15 cellular contexts compared by ENCODE assay signal in the genomic region with DNA sequence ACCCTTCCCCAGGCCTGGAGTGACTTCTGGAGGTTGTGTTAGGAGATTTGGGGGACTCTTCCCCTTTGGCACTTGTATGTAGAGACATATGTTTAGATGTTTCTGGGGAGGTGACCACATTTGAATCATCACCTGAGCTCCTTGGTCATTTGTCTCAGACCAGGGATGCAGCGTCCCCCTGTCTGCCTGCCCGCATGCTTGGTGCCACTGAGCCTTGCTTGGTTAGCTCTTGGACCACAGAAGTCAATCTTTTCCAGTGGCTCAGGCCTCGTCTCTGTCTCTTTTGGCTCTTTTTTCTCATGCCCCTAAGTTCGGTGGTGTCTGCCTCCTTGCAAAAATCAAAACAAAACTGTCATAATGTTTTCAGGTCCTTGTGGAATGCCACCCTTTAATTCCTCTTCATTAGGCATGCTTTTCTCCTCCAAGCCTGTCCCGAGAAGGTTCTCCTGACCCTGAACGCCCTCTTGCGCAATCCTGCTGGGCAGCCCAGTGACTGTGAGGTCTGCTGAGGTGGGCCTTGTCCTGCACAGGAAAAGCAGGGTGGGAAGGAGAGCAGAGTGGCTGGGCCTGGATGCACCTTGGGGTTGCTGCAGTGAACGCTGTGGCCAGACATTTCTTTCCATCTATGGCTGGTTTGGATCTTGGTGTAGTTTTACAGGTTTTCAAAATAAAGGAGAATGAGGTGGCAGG. TPM values are rescaled to one million over a fixed set of nuclear protein-coding genes. Genes with fewer than 3 reads are reported as not detected.
A peak's percentile ranks its signal among the peaks of the same experiment; 100 is the strongest.
DNase-seq lines count a peak whose midpoint lies in the region; ATAC-seq and TF ChIP-seq lines count a peak whose summit lies in the region.
"Had no signal": no experiment of that assay in that cellular context is flagged by ENCODE, and none has a peak within 500 bp of the region (broad histone marks: within the 10 kb centered on the region; RNA-seq: fewer than 3 reads in every experiment).

No MANE protein-coding gene starts in this region.

- H3K9me3 ChIP-seq in osteoblast (ENCODE audit: low read depth, low read length) = no peaks in the 10 kb centered on the region

- intact Hi-C loops in Right ventricle myocardium superior (cut with DNase I) = no loop called here
- intact Hi-C loops in left cardiac atrium (cut with DNase I) = no loop called here
- intact Hi-C loops in cardiac septum (cut with DNase I) = no loop called here

- peaks cover 56% of the 10 kb centered on the region for H3K4me1 ChIP-seq in osteoblast (ENCODE audit: insufficient read depth, low read length)

- no peak for ATAC-seq in Right ventricle myocardium superior (ENCODE audit: poor library complexity)
- ATAC-seq in left cardiac atrium = no peak
- no peak for ATAC-seq in HG02885 (IDR thresholded peaks at IDR 0.05; ENCODE audit: poor library complexity, unreplicated experiment)
- ATAC-seq: activated CD4-positive, CD25-positive, alpha-beta regulatory T cell treated with anti-CD3 and anti-CD28 coated beads, Interleukin-2, amount 50 U/mL, for 24 hours; esophagus mucosa; T-helper 17 cell had no signal

- H3K79me2 ChIP-seq in osteoblast (ENCODE audit: insufficient read depth, low read length) = peaks cover 97% of the 10 kb centered on the region

- peaks cover 18% of the 10 kb centered on the region for H4K20me1 ChIP-seq in osteoblast (ENCODE audit: insufficient read depth, low read length)

- H3K4me2 ChIP-seq in osteoblast (ENCODE audit: insufficient read depth, low read length) = no peak overlapping the region

- no peak overlapping the region for H3K4me3 ChIP-seq in osteoblast (ENCODE audit: insufficient read depth, low read length)

- DNase-seq in Right ventricle myocardium superior (peak; percentile 74), left cardiac atrium (no peak), cardiac septum (ENCODE audit: low spot score) (peak; percentile 66), osteoblast (ENCODE audit: insufficient read length, low spot score, missing footprints) (no peak), NCI-H2196 treated with DMSO at 0.1 percent for 48 hours (lab: John Stamatoyannopoulos, UW; ENCODE audit: unreplicated experiment) (no peak), T-helper 1 cell (no peak), Kasumi-1 (lab: John Stamatoyannopoulos, UW) (no peak)
- DNase-seq: CD8-positive, alpha-beta memory T cell; mesendoderm; NCI-H748 treated with DMSO at 0.1 percent for 48 hours; T-helper 17 cell; trophoblast cell had no signal

- no peak overlapping the region for H2AFZ ChIP-seq in osteoblast (ENCODE audit: low read length)

- H3K27me3 ChIP-seq in osteoblast (ENCODE audit: insufficient read depth, low read length) = no peaks in the 10 kb centered on the region

- peak overlapping the region; percentile 3 for H3K27ac ChIP-seq in osteoblast (ENCODE audit: low read depth, low read length)

- H3K36me3 ChIP-seq in osteoblast (ENCODE audit: insufficient read depth, low read length) = peaks cover 4% of the 10 kb centered on the region

- no peak for TF ChIP-seq CTCF in osteoblast (IDR thresholded peaks at IDR 0.05; ENCODE audit: extremely low read depth, low read depth, low read length)

RNA-seq across cellular contexts. Expression of a gene that starts 24.9 kb away (rescaled TPM):
- 1.3 TPM for total RNA-seq in Right ventricle myocardium superior
- 1 to 10 TPM; 3.8 to 3.9 TPM for total RNA-seq in left cardiac atrium
- total RNA-seq in cardiac septum = 1.8 TPM
- total RNA-seq in osteoblast = 3.8 and 10.1 TPM in 2 replicates
- total RNA-seq: CD8-positive, alpha-beta memory T cell; T-helper 17 cell had no signal

Comparison
In these comparisons a context has a peak if more than half of its experiments do, and no peak if none do; other contexts are left out.
1. DNase-seq: peak in Right ventricle myocardium superior (single experiment) and cardiac septum (single experiment); none in left cardiac atrium (single experiment), osteoblast (single experiment), NCI-H2196 treated with DMSO at 0.1 percent for 48 hours (single experiment), T-helper 1 cell (0 of 5) and Kasumi-1 (0 of 2).